14 cellular contexts compared by ENCODE assay signal in the genomic region with DNA sequence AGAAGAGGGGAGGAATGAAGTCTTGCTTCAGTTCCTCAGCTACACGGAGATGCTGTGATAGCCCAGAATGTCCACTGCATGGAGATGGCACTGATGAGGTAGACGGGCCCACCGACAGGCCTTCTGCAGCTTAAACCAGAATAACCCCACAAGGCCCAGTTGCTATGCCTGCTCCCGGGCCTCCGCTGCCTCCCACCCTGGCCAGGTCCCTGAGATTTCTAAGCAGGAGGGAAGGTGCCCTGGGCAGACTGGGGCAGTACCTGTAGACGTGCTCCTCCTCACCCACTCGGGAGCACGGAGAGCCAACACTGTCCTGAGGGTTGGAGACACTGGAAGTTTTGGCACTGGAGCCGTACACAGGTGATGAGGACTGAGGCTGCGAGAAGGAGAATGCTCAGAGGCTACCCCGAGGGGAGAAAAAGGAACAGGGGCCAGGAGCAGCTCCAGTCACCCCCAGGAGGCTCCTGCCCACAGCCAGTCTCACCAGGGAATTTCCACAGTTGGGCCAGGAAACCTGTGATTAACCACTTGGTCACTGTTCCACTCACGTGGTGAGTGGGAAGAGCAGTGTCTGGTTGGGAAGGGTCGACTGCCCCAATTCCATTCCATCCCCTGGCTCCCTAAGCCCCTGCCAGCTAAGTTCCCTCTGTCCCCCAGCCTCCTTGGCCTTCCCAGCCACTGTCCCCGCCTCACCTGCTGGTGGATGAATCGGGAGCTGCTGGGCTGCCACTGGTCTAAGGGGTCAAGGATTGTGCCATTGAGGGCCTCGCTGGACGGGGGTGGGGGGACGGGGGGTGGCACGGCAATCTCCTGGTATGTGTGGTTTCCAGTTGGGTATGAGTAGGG. TPM values are rescaled to one million over a fixed set of nuclear protein-coding genes. Genes with fewer than 3 reads are reported as not detected.
DNase-seq lines count a peak whose midpoint lies in the region; ATAC-seq, FAIRE-seq and TF ChIP-seq lines count a peak whose summit lies in the region.
"Had no signal": no experiment of that assay in that cellular context is flagged by ENCODE, and none has a peak within 500 bp of the region (broad histone marks: within the 10 kb centered on the region; RNA-seq: fewer than 3 reads in every experiment).

No MANE protein-coding gene starts in this region.

- peak overlapping the region; percentile 55 for H3K9ac ChIP-seq in endocrine pancreas (ENCODE audit: control insufficient read depth, insufficient read depth, low read length)
- H3K9ac ChIP-seq in muscle layer of colon (ENCODE audit: low read length): no peak overlapping the region

- FAIRE-seq in RCC 7860 (lab: Jason Lieb, UNC): no peak
- FAIRE-seq: GM12892 had no signal

- H3K9me3 ChIP-seq in breast epithelium (no peaks in the 10 kb centered on the region), endocrine pancreas (ENCODE audit: control insufficient read depth, low read length) (no peaks in the 10 kb centered on the region), muscle layer of colon (ENCODE audit: low read length) (no peaks in the 10 kb centered on the region), upper lobe of left lung (no peaks in the 10 kb centered on the region)
- H3K9me3 ChIP-seq: prostate gland had no signal

- no peaks in the 10 kb centered on the region for H3K9me3 Mint-ChIP-seq in MCF 10A (ENCODE audit: unreplicated experiment)

- DNase-seq in MCF 10A (ENCODE audit: unreplicated experiment): no peak
- no peak for DNase-seq in breast epithelium (ENCODE audit: low spot score in 2 of 2)
- DNase-seq in upper lobe of left lung: peak in 1 of 2 donors; percentile 40
- DNase-seq in RCC 7860 (ENCODE audit: low spot score): no peak
- DNase-seq in anterior cingulate cortex (lab: John Stamatoyannopoulos, UW): no peak
- DNase-seq: activated gamma-delta T cell treated with Interleukin-2 at 50 U/mL for 16 hours; effector CD4-positive, alpha-beta T cell; foreskin melanocyte; NCI-H1436 treated with DMSO at 0.1 percent for 48 hours had no signal

- no peaks in the 10 kb centered on the region for H3K27me3 Mint-ChIP-seq in MCF 10A (ENCODE audit: insufficient read depth, unreplicated experiment)

- H3K4me1 Mint-ChIP-seq in MCF 10A (ENCODE audit: insufficient read depth, unreplicated experiment): peaks cover 20% of the 10 kb centered on the region

- POLR2A ChIA-PET in MCF 10A (lab: Yijun Ruan, JAX): interaction anchor here (16.1 to 17.7 kb wide), 2 partner anchors 25 to 38 kb away, joined by 257 to 549 read pairs; partner anchors contain the start of genes GCN1, PXN and RPLP0

- no peak for TF ChIP-seq POLR2A in breast epithelium (IDR thresholded peaks at IDR 0.05)
- no peak for TF ChIP-seq POLR2A in upper lobe of left lung (IDR thresholded peaks at IDR 0.05)

- ATAC-seq in upper lobe of left lung (ENCODE audit: low FRiP score in 2 of 2): no peak
- ATAC-seq in GM18517 (IDR thresholded peaks at IDR 0.05; ENCODE audit: unreplicated experiment): no peak

- H3K27ac Mint-ChIP-seq in MCF 10A (ENCODE audit: low read depth, unreplicated experiment): peak overlapping the region; percentile 93

- peaks cover 3 to 16% of the 10 kb centered on the region in 2 donors for H3K4me1 ChIP-seq in breast epithelium
- peaks cover 6% of the 10 kb centered on the region for H3K4me1 ChIP-seq in endocrine pancreas (ENCODE audit: control insufficient read depth, insufficient read depth, low read length)
- H3K4me1 ChIP-seq in muscle layer of colon (ENCODE audit: insufficient read depth, low read length): peaks cover 37% of the 10 kb centered on the region
- H3K4me1 ChIP-seq in upper lobe of left lung: peaks cover 45 to 57% (median 48%) of the 10 kb centered on the region in 4 donors

- TF ChIP-seq CTCF in MCF 10A (IDR thresholded peaks at IDR 0.05; ENCODE audit: unreplicated experiment) (no peak), breast epithelium (IDR thresholded peaks at IDR 0.05) (no peak), upper lobe of left lung (IDR thresholded peaks at IDR 0.05) (no peak)

- H3K36me3 ChIP-seq in breast epithelium (peaks cover 17% of the 10 kb centered on the region), endocrine pancreas (ENCODE audit: control insufficient read depth, insufficient read depth, low read length) (peaks cover 12% of the 10 kb centered on the region), muscle layer of colon (ENCODE audit: insufficient read depth, low read length) (peaks cover 59% of the 10 kb centered on the region), upper lobe of left lung (peaks cover 40 to 68% (median 55%) of the 10 kb centered on the region in 4 donors)

- H3K27ac ChIP-seq in breast epithelium (no peak overlapping the region), muscle layer of colon (ENCODE audit: low read depth, low read length) (peak overlapping the region; percentile 40), upper lobe of left lung (peak overlapping the region; percentile 84 to 93 (median 86))

- H3K4me3 ChIP-seq in breast epithelium: no peak overlapping the region
- H3K4me3 ChIP-seq in endocrine pancreas (ENCODE audit: control insufficient read depth, insufficient read depth, low read length): no peak overlapping the region
- H3K4me3 ChIP-seq in muscle layer of colon (ENCODE audit: low read depth in 1 of 2, low read length in 2 of 2): no peak overlapping the region
- H3K4me3 ChIP-seq in upper lobe of left lung: peak overlapping the region in 3 of 4 donors; percentile 35 to 49 (median 43)

- no peak for TF ChIP-seq EP300 in upper lobe of left lung (IDR thresholded peaks at IDR 0.05)

- intact Hi-C loops in MCF 10A (cut with micrococcal nuclease) (no loop called here), breast epithelium (cut with DNase I; ENCODE audit: low total_unique reads) (no loop called here)

- H3K27me3 ChIP-seq in breast epithelium (no peaks in the 10 kb centered on the region), endocrine pancreas (ENCODE audit: control insufficient read depth, insufficient read depth, low read length) (no peaks in the 10 kb centered on the region), muscle layer of colon (ENCODE audit: control insufficient read depth in 1 of 2, insufficient read depth in 2 of 2, low read length in 2 of 2) (no peaks in the 10 kb centered on the region), upper lobe of left lung (no peaks in the 10 kb centered on the region)

- WGBS in upper lobe of left lung, 2 donors: 75 to 89% methylated on average over 15 to 19 of the region's 19 CpGs

- CTCF ChIA-PET in MCF 10A (lab: Yijun Ruan, JAX): interaction anchor here (0.6 to 12.4 kb wide), 3 partner anchors 9 to 45 kb away, joined by 4 to 454 read pairs (median 86); partner anchors contain the start of genes PXN and RPLP0

- BruUV-seq in MCF 10A (replicated peaks; lab: Mats Ljungman, UMichigan): no TSS peak

- peak overlapping the region; percentile 51 for H3K4me3 Mint-ChIP-seq in MCF 10A (ENCODE audit: unreplicated experiment)

- peaks cover 91% of the 10 kb centered on the region for H3K36me3 Mint-ChIP-seq in MCF 10A (ENCODE audit: insufficient read depth, unreplicated experiment)

RNA-seq across cellular contexts. Expression of gene RPLP0, which starts 22.8 kb away (rescaled TPM):
- total RNA-seq in MCF 10A (2022): 2,870 and 3,181 TPM in 2 replicates
- 1,000 to 10,000 TPM; 3,137 to 4,833 (median 3,312) TPM for total RNA-seq in breast epithelium
- 1,000 to 10,000 TPM; 1,008 to 2,508 (median 1,628) TPM for total RNA-seq in upper lobe of left lung

RNA-seq across cellular contexts. Expression of gene GCN1, which starts 29.2 kb away (rescaled TPM):
- total RNA-seq in MCF 10A (2022): 116 and 117 TPM in 2 replicates
- 10 to 100 TPM; 50.1 to 79.6 (median 73.4) TPM for total RNA-seq in breast epithelium
- total RNA-seq in upper lobe of left lung: 100 to 1,000 TPM in 1 of 6 donors, 10 to 100 TPM in 5; 48.1 to 140 (median 69.6) TPM

RNA-seq across cellular contexts. Expression of gene PXN, which starts 41.8 kb away (rescaled TPM):
- total RNA-seq in MCF 10A (2022) (216 and 256 TPM in 2 replicates), breast epithelium (10 to 100 TPM; 44.8 to 74.1 (median 53.9) TPM), upper lobe of left lung (100 to 1,000 TPM in 4 of 6 donors, 10 to 100 TPM in 2; 67.8 to 210 (median 116) TPM)

Comparison
In these comparisons a context has a peak if more than half of its experiments do, and no peak if none do; other contexts are left out.
1. H3K27ac ChIP-seq: peak in muscle layer of colon (single experiment) and upper lobe of left lung (4 of 4); none in breast epithelium (0 of 2).
2. H3K4me3 ChIP-seq: peak in upper lobe of left lung (3 of 4); none in breast epithelium (0 of 3), endocrine pancreas (single experiment) and muscle layer of colon (0 of 2).